In the genomic region with DNA sequence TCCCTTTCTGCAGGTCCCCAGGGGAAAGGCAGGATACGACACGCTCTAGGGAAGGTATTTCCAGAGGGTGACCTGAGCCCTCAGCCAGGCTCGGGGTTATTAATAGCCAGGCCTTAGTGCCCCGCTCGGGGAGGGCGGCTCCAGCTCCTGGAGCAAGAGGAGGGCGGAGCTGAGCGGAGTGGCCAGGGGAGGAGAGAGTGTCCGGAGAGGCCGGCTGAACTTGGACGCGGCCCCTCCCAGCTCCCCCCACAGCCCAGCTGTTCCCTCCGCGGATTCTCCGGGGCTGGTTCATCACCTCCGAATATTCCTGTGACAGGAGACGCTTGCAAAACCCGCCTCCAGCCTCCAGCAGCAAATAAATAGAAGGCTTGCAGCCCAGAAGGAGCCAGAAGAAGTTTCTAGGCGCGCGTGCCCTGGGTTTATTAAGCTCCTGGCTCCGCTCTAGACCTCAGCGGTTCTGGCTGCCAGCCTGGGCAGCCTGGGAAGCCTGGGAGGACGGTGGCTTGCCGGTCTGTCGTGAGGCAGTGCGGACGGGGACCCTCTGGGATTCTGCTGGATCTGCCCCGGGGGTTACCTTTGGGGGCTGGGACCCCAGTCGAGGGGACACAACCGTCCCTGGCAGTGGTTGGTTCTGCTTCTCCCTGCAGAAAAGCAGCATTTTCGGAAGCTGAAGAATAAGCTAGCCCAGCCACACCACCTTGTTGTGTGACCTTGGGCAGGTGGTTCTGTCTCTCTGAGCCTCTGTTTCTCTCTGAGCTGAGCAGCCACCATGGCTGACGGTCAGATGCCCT, we compare ENCODE assay signal across 9 cellular contexts. TPM values are rescaled to one million over a fixed set of nuclear protein-coding genes. Genes with fewer than 3 reads are reported as not detected.
DNase-seq lines count a peak whose midpoint lies in the region; ATAC-seq and TF ChIP-seq lines count a peak whose summit lies in the region.
"Had no signal": no experiment of that assay in that cellular context is flagged by ENCODE, and none has a peak within 500 bp of the region (broad histone marks: within the 10 kb centered on the region; RNA-seq: fewer than 3 reads in every experiment).

A gene with protein sequence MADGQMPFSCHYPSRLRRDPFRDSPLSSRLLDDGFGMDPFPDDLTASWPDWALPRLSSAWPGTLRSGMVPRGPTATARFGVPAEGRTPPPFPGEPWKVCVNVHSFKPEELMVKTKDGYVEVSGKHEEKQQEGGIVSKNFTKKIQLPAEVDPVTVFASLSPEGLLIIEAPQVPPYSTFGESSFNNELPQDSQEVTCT (plus strand): TSS at position 388 of the 791 bp plus-strand sequence. CDS start 382 bp downstream, at position 770.

- H3K4me1 ChIP-seq in NT2/D1 (ENCODE audit: insufficient read depth, insufficient read length) = peaks cover 12% of the 10 kb centered on the region
- H3K4me1 ChIP-seq in esophagus (ENCODE audit: control insufficient read depth in 2 of 2, insufficient read depth in 2 of 2, low read length in 1 of 2) = peaks cover 0 to 11% of the 10 kb centered on the region in 2 donors
- peaks cover 43% of the 10 kb centered on the region for H3K4me1 ChIP-seq in mesodermal cell (ENCODE audit: control insufficient read depth, insufficient read depth, low read length, poor library complexity, severe bottlenecking)
- H3K4me1 ChIP-seq in uterus = no peaks in the 10 kb centered on the region
- H3K4me1 ChIP-seq: HAP-1 had no signal

- no peak for TF ChIP-seq CTCF in uterus (IDR thresholded peaks at IDR 0.05)

- no peaks in the 10 kb centered on the region for H3K4me1 Mint-ChIP-seq in activated T-cell treated with anti-CD3 and anti-CD28 coated beads, Interleukin-2, amount 50 U/mL, for 4 hours (ENCODE audit: low read depth)

- H3K9me3 Mint-ChIP-seq in activated T-cell treated with anti-CD3 and anti-CD28 coated beads, Interleukin-2, amount 50 U/mL, for 4 hours = no peaks in the 10 kb centered on the region

- H3K9me3 ChIP-seq in NT2/D1 (ENCODE audit: insufficient read depth, low read length) (no peaks in the 10 kb centered on the region), esophagus (ENCODE audit: control insufficient read depth in 2 of 2, insufficient read depth in 1 of 2, low read depth in 1 of 2, low read length in 1 of 2) (no peaks in the 10 kb centered on the region), mesodermal cell (ENCODE audit: control insufficient read depth, low read length) (no peaks in the 10 kb centered on the region), uterus (no peaks in the 10 kb centered on the region)
- H3K9me3 ChIP-seq: HAP-1 had no signal

- no peaks in the 10 kb centered on the region for H3K36me3 Mint-ChIP-seq in activated T-cell treated with anti-CD3 and anti-CD28 coated beads, Interleukin-2, amount 50 U/mL, for 4 hours (ENCODE audit: insufficient read depth)

- TF ChIP-seq POLR2A in uterus (IDR thresholded peaks at IDR 0.05) = peak; percentile 79 to 82

- H3K27me3 Mint-ChIP-seq in activated T-cell treated with anti-CD3 and anti-CD28 coated beads, Interleukin-2, amount 50 U/mL, for 4 hours (ENCODE audit: low read depth) = peaks cover 23% of the 10 kb centered on the region

- WGBS in esophagus, 2 donors = 4 to 5% methylated on average over 32 to 33 of the region's 33 CpGs
- WGBS in mesodermal cell (ENCODE audit: insufficient coverage in 2 of 2), 2 experiments = 11 to 19% methylated on average over 17 to 25 of the region's 33 CpGs

- peaks cover 15% of the 10 kb centered on the region for H3K36me3 ChIP-seq in NT2/D1 (ENCODE audit: insufficient read depth, insufficient read length, low read length)
- no peaks in the 10 kb centered on the region for H3K36me3 ChIP-seq in esophagus (ENCODE audit: control insufficient read depth in 2 of 2, insufficient read depth in 2 of 2, low read length in 1 of 2)
- no peaks in the 10 kb centered on the region for H3K36me3 ChIP-seq in mesodermal cell (ENCODE audit: control insufficient read depth, insufficient read depth, low read length)
- no peaks in the 10 kb centered on the region for H3K36me3 ChIP-seq in uterus
- H3K36me3 ChIP-seq: HAP-1 had no signal

- peak within 1 kb of the TSS; percentile 64 for H3K4me3 ChIP-seq in NT2/D1 (ENCODE audit: insufficient read length, low read depth)
- peak within 1 kb of the TSS; percentile 48 to 67 for H3K4me3 ChIP-seq in esophagus (ENCODE audit: low read depth in 1 of 2, low read length in 2 of 2)
- peak within 1 kb of the TSS; percentile 34 for H3K4me3 ChIP-seq in mesodermal cell (ENCODE audit: extremely low read depth, insufficient read depth, low read length, poor library complexity, severe bottlenecking)
- H3K4me3 ChIP-seq in uterus = peak within 1 kb of the TSS; percentile 54 to 77
- H3K4me3 ChIP-seq: HAP-1 had no signal

- no peak within 1 kb of the TSS for H3K4me3 Mint-ChIP-seq in activated T-cell treated with anti-CD3 and anti-CD28 coated beads, Interleukin-2, amount 50 U/mL, for 4 hours

- H3K9ac ChIP-seq in NT2/D1 (ENCODE audit: insufficient read length, low read depth) = peak within 1 kb of the TSS; percentile 77

- intact Hi-C loops in uterus (cut with DNase I; ENCODE audit: low total_unique reads) = no loop called here

- H3K27me3 ChIP-seq in NT2/D1 (ENCODE audit: insufficient read depth, insufficient read length) (no peaks in the 10 kb centered on the region), esophagus (ENCODE audit: control insufficient read depth in 1 of 2, insufficient read depth in 2 of 2, low read length in 2 of 2) (no peaks in the 10 kb centered on the region), uterus (no peaks in the 10 kb centered on the region)

- DNase-seq in DMS53 (lab: John Stamatoyannopoulos, UW) = peak; percentile 87
- peak; percentile 30 for DNase-seq in NT2/D1 (ENCODE audit: low read depth, low spot score)
- peak; percentile 89 to 94 for DNase-seq in uterus
- DNase-seq in foreskin melanocyte = no peak
- DNase-seq in RKO (ENCODE audit: low spot score) = no peak
- DNase-seq in activated T-cell treated with anti-CD3 and anti-CD28 coated beads, Interleukin-2, amount 50 U/mL, for 4 hours = no peak

- no peak for ATAC-seq in activated T-cell treated with anti-CD3 and anti-CD28 coated beads, Interleukin-2, amount 50 U/mL, for 4 hours

- H3K27ac ChIP-seq in esophagus (ENCODE audit: low read depth in 2 of 2, low read length in 1 of 2) (peak within 1 kb of the TSS; percentile 88 to 89), mesodermal cell (ENCODE audit: low read depth, low read length, severe bottlenecking) (peak within 1 kb of the TSS; percentile 96), uterus (peak within 1 kb of the TSS; percentile 82 to 94)

RNA-seq across cellular contexts. Expression of the gene that starts here (rescaled TPM):
- 100 to 1,000 TPM in 1 of 2 donors, 10 to 100 TPM in 1; 87.9 to 155 TPM for polyA plus RNA-seq in esophagus
- 9.4 TPM for polyA plus RNA-seq in mesodermal cell (2013, experiment 1 of 2)
- polyA plus RNA-seq in mesodermal cell (2013, experiment 2 of 2) = 10.9 TPM
- 10 to 100 TPM; 10.6 to 49.7 (median 38.3) TPM for total RNA-seq in uterus
- not detected for total RNA-seq in activated T-cell treated with anti-CD3 and anti-CD28 coated beads, Interleukin-2, amount 50 U/mL, for 4 hours

Comparison
In these comparisons a context has a peak if more than half of its experiments do, and no peak if none do; other contexts are left out.
1. RNA of the gene that starts here (total RNA-seq): 10.6 to 49.7 TPM in uterus; not detected in activated T-cell treated with anti-CD3 and anti-CD28 coated beads, Interleukin-2, amount 50 U/mL, for 4 hours; every median in the first group is over 4 times any median in the second.
2. DNase-seq: peak in DMS53 (single experiment), NT2/D1 (single experiment) and uterus (2 of 2); none in foreskin melanocyte (single experiment), RKO (single experiment) and activated T-cell treated with anti-CD3 and anti-CD28 coated beads, Interleukin-2, amount 50 U/mL, for 4 hours (single experiment).
3. Peak in every context shown above with its lines, with median percentiles within 50 percentile points of each other: H3K4me3 ChIP-seq and H3K27ac ChIP-seq.